1 cellular context compared by ENCODE assay signal in genomic region chr14:63641473-63642228, GRCh38.
TF ChIP-seq lines count a peak whose summit lies in the region.

WDR89 (minus strand) TSS chr14:63641871; CDS start chr14:63599942, 41,929 bp downstream.

TF ChIP-seq in WTC11, 78 proteins besides CTCF, POLR2A, EP300 and RAD21 (continued from another document):
- TF ChIP-seq ATF6 (CRISPR knock-in tag; IDR thresholded peaks at IDR 0.05) (no peak), USF2 (CRISPR knock-in tag; IDR thresholded peaks at IDR 0.05) (peak; percentile 42; the same call in 1 of the 2 replicates), OVOL2 (CRISPR knock-in tag; IDR thresholded peaks at IDR 0.05; ENCODE audit: borderline replicate concordance) (no peak), USF1 (CRISPR knock-in tag; IDR thresholded peaks at IDR 0.05) (peak; percentile 64; the same call in 1 of the 2 replicates), NFYB (CRISPR knock-in tag; conservative IDR thresholded peaks at IDR 0.05; ENCODE audit: low read depth) (peak; percentile 69), ZNF232 (CRISPR knock-in tag; IDR thresholded peaks at IDR 0.05) (peak; percentile 93), NR1H2 (CRISPR knock-in tag; IDR thresholded peaks at IDR 0.05) (no peak), ZNF138 (CRISPR knock-in tag; conservative IDR thresholded peaks at IDR 0.05) (0 out of 2 replicates have a peak, but pooled peaks have one; percentile 49), NR2C2 (CRISPR knock-in tag; IDR thresholded peaks at IDR 0.05) (peak; percentile 60; the same call in 1 of the 2 replicates), ZBTB21 (CRISPR knock-in tag; IDR thresholded peaks at IDR 0.05; ENCODE audit: borderline replicate concordance) (no peak), FOXP4 (CRISPR knock-in tag; IDR thresholded peaks at IDR 0.05) (peak; percentile 63; the same call in 1 of the 2 replicates), ZNF532 (CRISPR knock-in tag; IDR thresholded peaks at IDR 0.05; ENCODE audit: borderline replicate concordance) (0 out of 2 replicates have a peak, but pooled peaks have one; percentile 29), TCF7 (CRISPR knock-in tag; IDR thresholded peaks at IDR 0.05; ENCODE audit: low read depth) (0 out of 2 replicates have a peak, but pooled peaks have one; percentile 30), E2F5 (CRISPR knock-in tag; IDR thresholded peaks at IDR 0.05) (peak; percentile 72; the same call in 1 of the 2 replicates), FOXP1 (CRISPR knock-in tag; IDR thresholded peaks at IDR 0.05; ENCODE audit: borderline replicate concordance) (peak; percentile 93), HMGXB4 (CRISPR knock-in tag; IDR thresholded peaks at IDR 0.05) (peak; percentile 61; the same call in 1 of the 2 replicates), HMGA2 (CRISPR knock-in tag; IDR thresholded peaks at IDR 0.05) (no peak), PREB (CRISPR knock-in tag; IDR thresholded peaks at IDR 0.05; ENCODE audit: borderline replicate concordance) (0 out of 2 replicates have a peak, but pooled peaks have one; percentile 78), E2F1 (CRISPR knock-in tag; IDR thresholded peaks at IDR 0.05) (0 out of 2 replicates have a peak, but pooled peaks have one; percentile 65), ZBTB43 (CRISPR knock-in tag; IDR thresholded peaks at IDR 0.05) (peak; percentile 85; the same call in 1 of the 2 replicates), ZNF121 (CRISPR knock-in tag; IDR thresholded peaks at IDR 0.05) (peak; percentile 78), MAX (CRISPR knock-in tag; IDR thresholded peaks at IDR 0.05) (peak; percentile 94), ZNF281 (CRISPR knock-in tag; IDR thresholded peaks at IDR 0.05) (0 out of 2 replicates have a peak, but pooled peaks have one; percentile 29), MYBL2 (CRISPR knock-in tag; IDR thresholded peaks at IDR 0.05) (peak; percentile 89), ETV6 (CRISPR knock-in tag; IDR thresholded peaks at IDR 0.05) (peak; percentile 68)
